ENCODE assay signal across 1 cellular context in the genomic region with DNA sequence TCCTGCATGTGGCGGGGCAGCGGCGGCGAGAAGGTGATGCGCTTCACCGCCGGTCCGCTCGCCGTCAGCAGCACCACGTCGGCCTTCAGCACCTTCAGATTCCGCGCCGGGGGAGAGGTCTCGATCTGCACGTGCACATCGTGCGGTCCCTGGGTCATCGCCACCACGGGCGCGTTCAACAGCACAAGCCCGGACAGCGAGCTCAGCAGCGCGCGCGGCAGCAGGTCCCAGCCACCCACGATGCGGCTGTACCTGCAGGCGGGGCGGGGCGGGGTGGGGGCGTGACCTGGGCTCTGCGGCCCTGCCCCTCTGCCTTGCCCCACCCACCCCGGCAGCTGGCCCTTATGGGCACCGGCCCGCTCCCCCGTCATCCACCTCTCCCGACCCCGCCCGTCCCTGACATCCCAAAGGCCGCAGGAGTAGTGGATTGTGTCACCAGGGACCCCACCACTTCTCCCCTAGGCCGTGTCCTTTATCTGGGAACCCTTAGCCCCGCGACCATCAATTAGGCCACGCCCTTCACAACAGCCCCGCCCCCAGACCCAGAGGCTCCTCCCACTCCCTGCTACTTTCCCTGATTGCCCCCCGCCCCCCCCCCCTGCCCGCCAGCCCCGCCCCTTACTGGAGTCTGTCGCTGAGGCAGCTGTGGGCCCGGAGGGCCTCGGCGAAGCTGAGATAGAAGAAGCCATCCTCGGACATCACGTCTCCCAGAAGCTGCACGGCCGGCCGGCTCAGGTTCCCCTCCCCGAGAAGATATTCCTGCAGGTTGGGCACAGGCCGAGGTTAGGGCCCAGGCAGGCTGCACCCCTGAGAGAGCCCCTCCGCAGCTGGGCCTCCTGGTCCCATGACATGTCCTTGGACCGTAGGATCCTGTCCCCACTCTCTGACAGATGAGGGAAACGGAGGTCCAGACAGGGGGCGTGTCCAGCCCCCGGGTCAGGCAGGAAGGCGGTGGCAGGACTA.
TF ChIP-seq lines count a peak whose summit lies in the region.

No MANE protein-coding gene starts in this region.

TF ChIP-seq in K562, 482 proteins besides CTCF, POLR2A, EP300 and RAD21 (continued from another document and continues in another):
- TF ChIP-seq FUS (optimal IDR thresholded peaks at IDR 0.05; ENCODE audit: low read depth, low read length) = no peak
- no peak for TF ChIP-seq MEIS2 (IDR thresholded peaks at IDR 0.05; ENCODE audit: partially characterized antibody)
- TF ChIP-seq, protein P1, sequence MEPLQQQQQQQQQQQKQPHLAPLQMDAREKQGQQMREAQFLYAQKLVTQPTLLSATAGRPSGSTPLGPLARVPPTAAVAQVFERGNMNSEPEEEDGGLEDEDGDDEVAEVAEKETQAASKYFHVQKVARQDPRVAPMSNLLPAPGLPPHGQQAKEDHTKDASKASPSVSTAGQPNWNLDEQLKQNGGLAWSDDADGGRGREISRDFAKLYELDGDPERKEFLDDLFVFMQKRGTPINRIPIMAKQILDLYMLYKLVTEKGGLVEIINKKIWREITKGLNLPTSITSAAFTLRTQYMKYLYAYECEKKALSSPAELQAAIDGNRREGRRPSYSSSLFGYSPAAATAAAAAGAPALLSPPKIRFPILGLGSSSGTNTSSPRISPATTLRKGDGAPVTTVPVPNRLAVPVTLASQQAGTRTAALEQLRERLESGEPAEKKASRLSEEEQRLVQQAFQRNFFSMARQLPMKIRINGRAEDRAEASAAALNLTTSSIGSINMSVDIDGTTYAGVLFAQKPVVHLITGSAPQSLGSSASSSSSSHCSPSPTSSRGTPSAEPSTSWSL (CRISPR knock-in tag; IDR thresholded peaks at IDR 0.05; ENCODE audit: borderline replicate concordance) = no peak
- TF ChIP-seq, protein P2, sequence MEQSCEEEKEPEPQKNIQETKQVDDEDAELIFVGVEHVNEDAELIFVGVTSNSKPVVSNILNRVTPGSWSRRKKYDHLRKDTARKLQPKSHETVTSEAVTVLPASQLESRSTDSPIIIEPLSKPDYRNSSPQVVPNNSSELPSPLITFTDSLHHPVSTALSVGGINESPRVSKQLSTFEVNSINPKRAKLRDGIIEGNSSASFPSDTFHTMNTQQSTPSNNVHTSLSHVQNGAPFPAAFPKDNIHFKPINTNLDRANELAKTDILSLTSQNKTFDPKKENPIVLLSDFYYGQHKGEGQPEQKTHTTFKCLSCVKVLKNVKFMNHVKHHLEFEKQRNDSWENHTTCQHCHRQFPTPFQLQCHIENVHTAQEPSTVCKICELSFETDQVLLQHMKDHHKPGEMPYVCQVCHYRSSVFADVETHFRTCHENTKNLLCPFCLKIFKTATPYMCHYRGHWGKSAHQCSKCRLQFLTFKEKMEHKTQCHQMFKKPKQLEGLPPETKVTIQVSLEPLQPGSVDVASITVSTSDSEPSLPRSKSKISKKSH (CRISPR knock-in tag; IDR thresholded peaks at IDR 0.05) = no peak
- TF ChIP-seq ZFPM2 (CRISPR knock-in tag; IDR thresholded peaks at IDR 0.05) = no peak
- no peak for TF ChIP-seq RNF2 (IDR thresholded peaks at IDR 0.05)
- TF ChIP-seq, protein P3, sequence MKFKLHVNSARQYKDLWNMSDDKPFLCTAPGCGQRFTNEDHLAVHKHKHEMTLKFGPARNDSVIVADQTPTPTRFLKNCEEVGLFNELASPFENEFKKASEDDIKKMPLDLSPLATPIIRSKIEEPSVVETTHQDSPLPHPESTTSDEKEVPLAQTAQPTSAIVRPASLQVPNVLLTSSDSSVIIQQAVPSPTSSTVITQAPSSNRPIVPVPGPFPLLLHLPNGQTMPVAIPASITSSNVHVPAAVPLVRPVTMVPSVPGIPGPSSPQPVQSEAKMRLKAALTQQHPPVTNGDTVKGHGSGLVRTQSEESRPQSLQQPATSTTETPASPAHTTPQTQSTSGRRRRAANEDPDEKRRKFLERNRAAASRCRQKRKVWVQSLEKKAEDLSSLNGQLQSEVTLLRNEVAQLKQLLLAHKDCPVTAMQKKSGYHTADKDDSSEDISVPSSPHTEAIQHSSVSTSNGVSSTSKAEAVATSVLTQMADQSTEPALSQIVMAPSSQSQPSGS (CRISPR knock-in tag; IDR thresholded peaks at IDR 0.05) = peak; percentile 83
- 0 out of 2 replicates have a peak, but pooled peaks have one; percentile 15 for TF ChIP-seq ZNF232 (CRISPR knock-in tag; IDR thresholded peaks at IDR 0.05)
- peak; percentile 80; the same call in 1 of the 2 replicates for TF ChIP-seq CTBP1 (IDR thresholded peaks at IDR 0.05; ENCODE audit: borderline replicate concordance)
- TF ChIP-seq ZKSCAN8 (CRISPR knock-in tag; IDR thresholded peaks at IDR 0.05) = no peak
- TF ChIP-seq, protein P4, sequence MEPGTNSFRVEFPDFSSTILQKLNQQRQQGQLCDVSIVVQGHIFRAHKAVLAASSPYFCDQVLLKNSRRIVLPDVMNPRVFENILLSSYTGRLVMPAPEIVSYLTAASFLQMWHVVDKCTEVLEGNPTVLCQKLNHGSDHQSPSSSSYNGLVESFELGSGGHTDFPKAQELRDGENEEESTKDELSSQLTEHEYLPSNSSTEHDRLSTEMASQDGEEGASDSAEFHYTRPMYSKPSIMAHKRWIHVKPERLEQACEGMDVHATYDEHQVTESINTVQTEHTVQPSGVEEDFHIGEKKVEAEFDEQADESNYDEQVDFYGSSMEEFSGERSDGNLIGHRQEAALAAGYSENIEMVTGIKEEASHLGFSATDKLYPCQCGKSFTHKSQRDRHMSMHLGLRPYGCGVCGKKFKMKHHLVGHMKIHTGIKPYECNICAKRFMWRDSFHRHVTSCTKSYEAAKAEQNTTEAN (CRISPR knock-in tag; IDR thresholded peaks at IDR 0.05) = 0 out of 2 replicates have a peak, but pooled peaks have one; percentile 2
- no peak; the same call in 1 of the 2 replicates for TF ChIP-seq ARID1B (IDR thresholded peaks at IDR 0.05)
- TF ChIP-seq DDX20 (tag; IDR thresholded peaks at IDR 0.05; ENCODE audit: low read depth) = no peak
- TF ChIP-seq GTF2A2 (tag; IDR thresholded peaks at IDR 0.05) = no peak
- no peak for TF ChIP-seq KLF6 (CRISPR knock-in tag; IDR thresholded peaks at IDR 0.05; ENCODE audit: borderline replicate concordance)
- TF ChIP-seq DPF2 (IDR thresholded peaks at IDR 0.05) = no peak
- TF ChIP-seq GABPB2 (CRISPR knock-in tag; conservative IDR thresholded peaks at IDR 0.05) = no peak
- no peak for TF ChIP-seq WHSC1 (IDR thresholded peaks at IDR 0.05; ENCODE audit: low read length)
- no peak for TF ChIP-seq ADNP (tag; IDR thresholded peaks at IDR 0.05)
- no peak for TF ChIP-seq TEAD2 (tag; IDR thresholded peaks at IDR 0.05)
- peak; percentile 61; the same call in 1 of the 2 replicates for TF ChIP-seq ZNF431 (CRISPR knock-in tag; IDR thresholded peaks at IDR 0.05)
- TF ChIP-seq, protein P5, sequence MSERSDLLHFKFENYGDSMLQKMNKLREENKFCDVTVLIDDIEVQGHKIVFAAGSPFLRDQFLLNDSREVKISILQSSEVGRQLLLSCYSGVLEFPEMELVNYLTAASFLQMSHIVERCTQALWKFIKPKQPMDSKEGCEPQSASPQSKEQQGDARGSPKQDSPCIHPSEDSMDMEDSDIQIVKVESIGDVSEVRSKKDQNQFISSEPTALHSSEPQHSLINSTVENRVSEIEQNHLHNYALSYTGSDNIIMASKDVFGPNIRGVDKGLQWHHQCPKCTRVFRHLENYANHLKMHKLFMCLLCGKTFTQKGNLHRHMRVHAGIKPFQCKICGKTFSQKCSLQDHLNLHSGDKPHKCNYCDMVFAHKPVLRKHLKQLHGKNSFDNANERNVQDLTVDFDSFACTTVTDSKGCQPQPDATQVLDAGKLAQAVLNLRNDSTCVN (CRISPR knock-in tag; IDR thresholded peaks at IDR 0.05) = no peak
- TF ChIP-seq, protein P6, sequence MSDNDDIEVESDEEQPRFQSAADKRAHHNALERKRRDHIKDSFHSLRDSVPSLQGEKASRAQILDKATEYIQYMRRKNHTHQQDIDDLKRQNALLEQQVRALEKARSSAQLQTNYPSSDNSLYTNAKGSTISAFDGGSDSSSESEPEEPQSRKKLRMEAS (CRISPR knock-in tag; IDR thresholded peaks at IDR 0.05) = peak; percentile 97
- no peak; the same call in 1 of the 2 replicates for TF ChIP-seq POLR2G (IDR thresholded peaks at IDR 0.05; ENCODE audit: low read depth, low read length)
- TF ChIP-seq, protein P7, sequence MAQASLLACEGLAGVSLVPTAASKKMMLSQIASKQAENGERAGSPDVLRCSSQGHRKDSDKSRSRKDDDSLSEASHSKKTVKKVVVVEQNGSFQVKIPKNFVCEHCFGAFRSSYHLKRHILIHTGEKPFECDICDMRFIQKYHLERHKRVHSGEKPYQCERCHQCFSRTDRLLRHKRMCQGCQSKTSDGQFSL (CRISPR knock-in tag; IDR thresholded peaks at IDR 0.05) = no peak
- TF ChIP-seq, protein P7 (tag; IDR thresholded peaks at IDR 0.05) = peak in 1 of 2 experiments; percentile 71; a peak in 2 of 4 replicates
- TF ChIP-seq, protein P8, sequence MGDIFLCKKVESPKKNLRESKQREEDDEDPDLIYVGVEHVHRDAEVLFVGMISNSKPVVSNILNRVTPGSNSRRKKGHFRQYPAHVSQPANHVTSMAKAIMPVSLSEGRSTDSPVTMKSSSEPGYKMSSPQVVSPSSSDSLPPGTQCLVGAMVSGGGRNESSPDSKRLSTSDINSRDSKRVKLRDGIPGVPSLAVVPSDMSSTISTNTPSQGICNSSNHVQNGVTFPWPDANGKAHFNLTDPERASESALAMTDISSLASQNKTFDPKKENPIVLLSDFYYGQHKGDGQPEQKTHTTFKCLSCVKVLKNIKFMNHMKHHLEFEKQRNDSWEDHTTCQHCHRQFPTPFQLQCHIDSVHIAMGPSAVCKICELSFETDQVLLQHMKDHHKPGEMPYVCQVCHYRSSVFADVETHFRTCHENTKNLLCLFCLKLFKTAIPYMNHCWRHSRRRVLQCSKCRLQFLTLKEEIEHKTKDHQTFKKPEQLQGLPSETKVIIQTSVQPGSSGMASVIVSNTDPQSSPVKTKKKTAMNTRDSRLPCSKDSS (IDR thresholded peaks at IDR 0.05; ENCODE audit: low read depth, partially characterized antibody) = no peak
- no peak for TF ChIP-seq NR1H2 (CRISPR knock-in tag; IDR thresholded peaks at IDR 0.05)
- no peak for TF ChIP-seq ZFP36 (IDR thresholded peaks at IDR 0.05; ENCODE audit: low read depth, low read length, partially characterized antibody)
- TF ChIP-seq, protein P9, sequence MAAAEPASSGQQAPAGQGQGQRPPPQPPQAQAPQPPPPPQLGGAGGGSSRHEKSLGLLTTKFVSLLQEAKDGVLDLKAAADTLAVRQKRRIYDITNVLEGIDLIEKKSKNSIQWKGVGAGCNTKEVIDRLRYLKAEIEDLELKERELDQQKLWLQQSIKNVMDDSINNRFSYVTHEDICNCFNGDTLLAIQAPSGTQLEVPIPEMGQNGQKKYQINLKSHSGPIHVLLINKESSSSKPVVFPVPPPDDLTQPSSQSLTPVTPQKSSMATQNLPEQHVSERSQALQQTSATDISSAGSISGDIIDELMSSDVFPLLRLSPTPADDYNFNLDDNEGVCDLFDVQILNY (CRISPR knock-in tag; IDR thresholded peaks at IDR 0.05) = no peak; the same call in 1 of the 2 replicates
- no peak for TF ChIP-seq BMI1 (IDR thresholded peaks at IDR 0.05; ENCODE audit: low read length)
- TF ChIP-seq, protein P10, sequence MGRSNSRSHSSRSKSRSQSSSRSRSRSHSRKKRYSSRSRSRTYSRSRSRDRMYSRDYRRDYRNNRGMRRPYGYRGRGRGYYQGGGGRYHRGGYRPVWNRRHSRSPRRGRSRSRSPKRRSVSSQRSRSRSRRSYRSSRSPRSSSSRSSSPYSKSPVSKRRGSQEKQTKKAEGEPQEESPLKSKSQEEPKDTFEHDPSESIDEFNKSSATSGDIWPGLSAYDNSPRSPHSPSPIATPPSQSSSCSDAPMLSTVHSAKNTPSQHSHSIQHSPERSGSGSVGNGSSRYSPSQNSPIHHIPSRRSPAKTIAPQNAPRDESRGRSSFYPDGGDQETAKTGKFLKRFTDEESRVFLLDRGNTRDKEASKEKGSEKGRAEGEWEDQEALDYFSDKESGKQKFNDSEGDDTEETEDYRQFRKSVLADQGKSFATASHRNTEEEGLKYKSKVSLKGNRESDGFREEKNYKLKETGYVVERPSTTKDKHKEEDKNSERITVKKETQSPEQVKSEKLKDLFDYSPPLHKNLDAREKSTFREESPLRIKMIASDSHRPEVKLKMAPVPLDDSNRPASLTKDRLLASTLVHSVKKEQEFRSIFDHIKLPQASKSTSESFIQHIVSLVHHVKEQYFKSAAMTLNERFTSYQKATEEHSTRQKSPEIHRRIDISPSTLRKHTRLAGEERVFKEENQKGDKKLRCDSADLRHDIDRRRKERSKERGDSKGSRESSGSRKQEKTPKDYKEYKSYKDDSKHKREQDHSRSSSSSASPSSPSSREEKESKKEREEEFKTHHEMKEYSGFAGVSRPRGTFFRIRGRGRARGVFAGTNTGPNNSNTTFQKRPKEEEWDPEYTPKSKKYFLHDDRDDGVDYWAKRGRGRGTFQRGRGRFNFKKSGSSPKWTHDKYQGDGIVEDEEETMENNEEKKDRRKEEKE (IDR thresholded peaks at IDR 0.05; ENCODE audit: borderline replicate concordance in 1 of 2, control insufficient read depth in 1 of 2, low read depth in 2 of 2, low read length in 1 of 2) = no peak
- TF ChIP-seq SMAD2 (IDR thresholded peaks at IDR 0.05; ENCODE audit: low read depth, low read length) = no peak
- no peak for TF ChIP-seq ZNF584 (CRISPR knock-in tag; IDR thresholded peaks at IDR 0.05; ENCODE audit: low read depth)
- no peak for TF ChIP-seq ZNF263 (CRISPR knock-in tag; IDR thresholded peaks at IDR 0.05; ENCODE audit: borderline replicate concordance)
- no peak for TF ChIP-seq NFYB (IDR thresholded peaks at IDR 0.05; ENCODE audit: extremely low read depth, insufficient read length)
- TF ChIP-seq KDM1A (IDR thresholded peaks at IDR 0.05) = no peak
- no peak for TF ChIP-seq CBX8 (IDR thresholded peaks at IDR 0.05; ENCODE audit: borderline replicate concordance, extremely low read depth, low read depth, low read length, poor library complexity, severe bottlenecking)
- TF ChIP-seq, protein P11, sequence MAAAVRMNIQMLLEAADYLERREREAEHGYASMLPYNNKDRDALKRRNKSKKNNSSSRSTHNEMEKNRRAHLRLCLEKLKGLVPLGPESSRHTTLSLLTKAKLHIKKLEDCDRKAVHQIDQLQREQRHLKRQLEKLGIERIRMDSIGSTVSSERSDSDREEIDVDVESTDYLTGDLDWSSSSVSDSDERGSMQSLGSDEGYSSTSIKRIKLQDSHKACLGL (CRISPR knock-in tag; IDR thresholded peaks at IDR 0.05; ENCODE audit: borderline replicate concordance, poor library complexity, severe bottlenecking) = no peak
- TF ChIP-seq CBFB (CRISPR knock-in tag; IDR thresholded peaks at IDR 0.05) = no peak; the same call in 1 of the 2 replicates
- no peak for TF ChIP-seq POU5F1 (IDR thresholded peaks at IDR 0.05; ENCODE audit: borderline replicate concordance, low read depth, low read length, partially characterized antibody)
- no peak for TF ChIP-seq GTF2F1 (IDR thresholded peaks at IDR 0.05; ENCODE audit: low read depth, low read length)
- no peak for TF ChIP-seq FOXM1 (IDR thresholded peaks at IDR 0.05; ENCODE audit: low read depth)
- no peak; the same call in 1 of the 2 replicates for TF ChIP-seq FOXM1 (CRISPR knock-in tag; IDR thresholded peaks at IDR 0.05; ENCODE audit: low read depth)
- no peak for TF ChIP-seq TEAD4 (IDR thresholded peaks at IDR 0.05; ENCODE audit: low read length)
- TF ChIP-seq TEAD4 (CRISPR knock-in tag; IDR thresholded peaks at IDR 0.05; ENCODE audit: borderline replicate concordance) = no peak
- no peak for TF ChIP-seq MCM5 (IDR thresholded peaks at IDR 0.05; ENCODE audit: low read depth)
- TF ChIP-seq IFI16 (CRISPR knock-in tag; IDR thresholded peaks at IDR 0.05) = no peak
- peak; percentile 48 to 62; a peak in 3 of 4 replicates for TF ChIP-seq NRF1 (conservative IDR thresholded peaks at IDR 0.05 in 1 of 2, IDR thresholded peaks at IDR 0.05 in 1 of 2)
- TF ChIP-seq ZNF668 (CRISPR knock-in tag; IDR thresholded peaks at IDR 0.05) = no peak
- TF ChIP-seq FOXP1 (CRISPR knock-in tag; IDR thresholded peaks at IDR 0.05) = 0 out of 2 replicates have a peak, but pooled peaks have one; percentile 63
